ENCODE assay signal across 8 cellular contexts in the genomic region with DNA sequence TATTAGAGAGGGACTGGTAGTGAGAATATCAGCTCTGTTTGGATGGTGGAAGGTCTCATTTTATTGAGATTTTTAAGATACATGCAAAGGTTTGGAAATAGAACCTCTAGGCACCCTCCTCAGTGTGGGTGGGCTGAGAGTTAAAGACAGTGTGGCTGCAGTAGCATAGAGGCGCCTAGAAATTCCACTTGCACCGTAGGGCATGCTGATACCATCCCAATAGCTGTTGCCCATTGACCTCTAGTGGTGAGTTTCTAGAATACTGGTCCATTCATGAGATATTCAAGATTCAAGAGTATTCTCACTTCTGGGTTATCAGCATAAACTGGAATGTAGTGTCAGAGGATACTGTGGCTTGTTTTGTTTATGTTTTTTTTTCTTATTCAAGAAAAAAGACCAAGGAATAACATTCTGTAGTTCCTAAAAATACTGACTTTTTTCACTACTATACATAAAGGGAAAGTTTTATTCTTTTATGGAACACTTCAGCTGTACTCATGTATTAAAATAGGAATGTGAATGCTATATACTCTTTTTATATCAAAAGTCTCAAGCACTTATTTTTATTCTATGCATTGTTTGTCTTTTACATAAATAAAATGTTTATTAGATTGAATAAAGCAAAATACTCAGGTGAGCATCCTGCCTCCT.
DNase-seq lines count a peak whose midpoint lies in the region; ATAC-seq and TF ChIP-seq lines count a peak whose summit lies in the region.

No MANE protein-coding gene starts in this region.

- H3K4me1 ChIP-seq in esophagus squamous epithelium = peaks cover 4 to 60% (median 16%) of the 10 kb centered on the region in 3 donors
- H3K4me1 ChIP-seq in naive thymus-derived CD4-positive, alpha-beta T cell (ENCODE audit: control insufficient read depth in 2 of 2, insufficient read depth in 2 of 2, low read length in 2 of 2) = peaks cover 11 to 30% of the 10 kb centered on the region in 2 donors

- H3K27ac ChIP-seq in esophagus squamous epithelium = peak overlapping the region in 1 of 4 donors; percentile 41
- H3K27ac ChIP-seq in naive thymus-derived CD4-positive, alpha-beta T cell (ENCODE audit: low read depth, low read length) = no peak overlapping the region

- no peak for TF ChIP-seq POLR2A in esophagus squamous epithelium (IDR thresholded peaks at IDR 0.05)

- DNase-seq in Calu3 = peak; percentile 45
- DNase-seq in NCI-H446 (lab: John Stamatoyannopoulos, UW) = peak; percentile 51 to 78
- peak; percentile 44 for DNase-seq in activated CD4-positive, alpha-beta T cell treated with anti-CD3 and anti-CD28 coated beads for 48 hours
- no peak for DNase-seq in esophagus squamous epithelium (lab: John Stamatoyannopoulos, UW)
- DNase-seq in naive thymus-derived CD4-positive, alpha-beta T cell = peak in 7 of 9 donors; percentile 63 to 79 (median 72)
- DNase-seq in OCI-M2 (lab: John Stamatoyannopoulos, UW; ENCODE audit: unreplicated experiment) = no peak

- no peaks in the 10 kb centered on the region for H3K9me3 Mint-ChIP-seq in Calu3 (ENCODE audit: low read depth, unreplicated experiment)
- peaks cover 0 to 2% (median 0%) of the 10 kb centered on the region in 11 donors for H3K9me3 Mint-ChIP-seq in naive thymus-derived CD4-positive, alpha-beta T cell

- H3K4me3 Mint-ChIP-seq in Calu3 (ENCODE audit: low read depth, unreplicated experiment) = no peak overlapping the region
- H3K4me3 Mint-ChIP-seq in naive thymus-derived CD4-positive, alpha-beta T cell = peak overlapping the region in 3 of 10 donors; percentile 15 to 49 (median 37)

- TSS peak; percentile 34 for BruUV-seq in Calu3 (replicated peaks; lab: Mats Ljungman, UMichigan)

- intact Hi-C loops in Calu3 (cut with micrococcal nuclease; ENCODE audit: unreplicated experiment) = loop anchor here (1.0 to 5.0 kb wide), 5 partner anchors 156 to 651 kb away; no protein-coding TSS in a partner anchor
- intact Hi-C loops in esophagus squamous epithelium (cut with DNase I) = loop anchor here (10.0 kb wide), 2 partner anchors 509 to 579 kb away; no protein-coding TSS in a partner anchor
- intact Hi-C loops in naive thymus-derived CD4-positive, alpha-beta T cell (cut with micrococcal nuclease) = loop anchor here (1.0 to 10.0 kb wide), 17 partner anchors 38 to 680 kb away; no protein-coding TSS in a partner anchor

- H3K36me3 ChIP-seq in esophagus squamous epithelium = peaks cover 0 to 53% (median 0%) of the 10 kb centered on the region in 3 donors
- H3K36me3 ChIP-seq in naive thymus-derived CD4-positive, alpha-beta T cell (ENCODE audit: control insufficient read depth in 2 of 3, insufficient read depth in 3 of 3, low read length in 3 of 3) = peaks cover 4 to 75% (median 18%) of the 10 kb centered on the region in 3 experiments

- H3K4me3 ChIP-seq in esophagus squamous epithelium = no peak overlapping the region
- no peak overlapping the region for H3K4me3 ChIP-seq in naive thymus-derived CD4-positive, alpha-beta T cell (ENCODE audit: low read length)

- POLR2A ChIA-PET in naive thymus-derived CD4-positive, alpha-beta T cell (lab: Charles Lee) = interaction anchor here (0.6 to 1.8 kb wide), 19 partner anchors 9 to 487 kb away, joined by 3 to 9 read pairs (median 4); partner anchors contain the start of gene TGFBR2

- H3K27ac Mint-ChIP-seq in Calu3 (ENCODE audit: unreplicated experiment) = no peak overlapping the region
- H3K27ac Mint-ChIP-seq in naive thymus-derived CD4-positive, alpha-beta T cell = peak overlapping the region in 8 of 9 donors; percentile 33 to 98 (median 86)

- H3K27me3 ChIP-seq in esophagus squamous epithelium = no peaks in the 10 kb centered on the region
- H3K27me3 ChIP-seq in naive thymus-derived CD4-positive, alpha-beta T cell (ENCODE audit: control insufficient read depth in 2 of 2, insufficient read depth in 2 of 2, low read length in 2 of 2) = no peaks in the 10 kb centered on the region

- no peaks in the 10 kb centered on the region for H3K27me3 Mint-ChIP-seq in Calu3 (ENCODE audit: unreplicated experiment)
- no peaks in the 10 kb centered on the region for H3K27me3 Mint-ChIP-seq in naive thymus-derived CD4-positive, alpha-beta T cell

- CTCF ChIA-PET in Calu3 (lab: Charles Lee) = interaction anchor here (0.5 to 1.7 kb wide), 6 partner anchors 62 to 651 kb away, joined by 3 to 8 read pairs (median 4); partner anchors contain the start of gene TGFBR2
- CTCF ChIA-PET in naive thymus-derived CD4-positive, alpha-beta T cell (lab: Charles Lee) = interaction anchor here (0.6 to 4.3 kb wide), 32 partner anchors 8 to 1339 kb away, joined by 3 to 20 read pairs (median 4); partner anchors contain the start of gene TGFBR2

- ATAC-seq in GM19043 (IDR thresholded peaks at IDR 0.05; ENCODE audit: low read depth, unreplicated experiment) (peak; percentile 95), HG03108 (IDR thresholded peaks at IDR 0.05; ENCODE audit: unreplicated experiment) (peak; percentile 91)
- peak; percentile 94 for ATAC-seq in naive thymus-derived CD4-positive, alpha-beta T cell

- H3K9me3 ChIP-seq in esophagus squamous epithelium = no peaks in the 10 kb centered on the region
- no peaks in the 10 kb centered on the region for H3K9me3 ChIP-seq in naive thymus-derived CD4-positive, alpha-beta T cell (ENCODE audit: control insufficient read depth in 2 of 3, low read length in 3 of 3)

- peaks cover 38% of the 10 kb centered on the region for H3K36me3 Mint-ChIP-seq in Calu3 (ENCODE audit: insufficient read depth, unreplicated experiment)
- peaks cover 22 to 76% (median 61%) of the 10 kb centered on the region in 5 donors for H3K36me3 Mint-ChIP-seq in naive thymus-derived CD4-positive, alpha-beta T cell

- TF ChIP-seq CTCF in Calu3 (IDR thresholded peaks at IDR 0.05; ENCODE audit: unreplicated experiment) = peak; percentile 51
- peak; percentile 64 to 89 (median 78) for TF ChIP-seq CTCF in esophagus squamous epithelium (IDR thresholded peaks at IDR 0.05)

- peaks cover 35% of the 10 kb centered on the region for H3K4me1 Mint-ChIP-seq in Calu3 (ENCODE audit: low read depth, unreplicated experiment)
- H3K4me1 Mint-ChIP-seq in naive thymus-derived CD4-positive, alpha-beta T cell = peaks cover 25 to 94% (median 85%) of the 10 kb centered on the region in 7 donors

- WGBS in esophagus squamous epithelium, 2 donors = 0 to 4% methylated on average over 2 of the region's 2 CpGs

Comparison
In these comparisons a context has a peak if more than half of its experiments do, and no peak if none do; other contexts are left out.
1. DNase-seq: peak in Calu3 (single experiment), NCI-H446 (2 of 2), activated CD4-positive, alpha-beta T cell treated with anti-CD3 and anti-CD28 coated beads for 48 hours (single experiment) and naive thymus-derived CD4-positive, alpha-beta T cell (7 of 9); none in esophagus squamous epithelium (single experiment) and OCI-M2 (single experiment).
2. Peak in every context shown above with its lines, with median percentiles within 50 percentile points of each other: ATAC-seq.